Comparison of ENCODE assay signal across 18 cellular contexts in the genomic region with DNA sequence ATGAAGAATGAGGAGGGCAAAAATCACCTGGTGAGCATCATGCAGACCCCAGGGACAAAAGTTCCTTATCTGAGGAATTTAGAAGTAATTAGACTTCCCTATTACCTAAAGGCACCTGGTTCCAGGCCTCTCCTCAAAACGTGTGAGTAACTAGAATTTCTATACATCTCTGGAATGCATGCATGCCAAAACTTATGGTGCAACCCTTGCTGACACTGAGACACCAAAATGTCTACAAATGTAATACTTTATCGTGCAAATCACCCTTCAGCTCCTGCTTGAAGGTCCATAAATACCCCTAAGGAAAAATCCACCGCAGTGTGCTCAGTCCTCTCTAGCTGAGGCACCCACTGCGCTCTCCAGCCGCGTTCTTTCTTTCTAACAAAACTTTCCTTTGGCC.
"Had no signal": no experiment of that assay in that cellular context is flagged by ENCODE, and none has a peak within 500 bp of the region (broad histone marks: within the 10 kb centered on the region; RNA-seq: fewer than 3 reads in every experiment).

No MANE protein-coding gene starts in this region.

- H3K9ac ChIP-seq: SK-N-SH had no signal

- H3K27ac ChIP-seq: RWPE1 had no signal

- ATAC-seq: Panc1, PC-3 had no signal

- DNase-seq: KBM-7, MV-4-11, NCI-H1048, NCI-H1105, NCI-H1417, NCI-H1436 treated with DMSO at 0.1 percent for 48 hours, NCI-H1694, NCI-H187 treated with DMSO at 0.1 percent for 48 hours, NCI-H2029 treated with DMSO at 0.1 percent for 48 hours, NCI-H2227 treated with DMSO at 0.1 percent for 48 hours, NCI-H524, NCI-H69, NCI-H774, PC-3, SHP77, SK-N-SH had no signal

- H3K9me3 ChIP-seq: SK-N-SH had no signal
